29 cellular contexts compared by ENCODE assay signal in the genomic region with DNA sequence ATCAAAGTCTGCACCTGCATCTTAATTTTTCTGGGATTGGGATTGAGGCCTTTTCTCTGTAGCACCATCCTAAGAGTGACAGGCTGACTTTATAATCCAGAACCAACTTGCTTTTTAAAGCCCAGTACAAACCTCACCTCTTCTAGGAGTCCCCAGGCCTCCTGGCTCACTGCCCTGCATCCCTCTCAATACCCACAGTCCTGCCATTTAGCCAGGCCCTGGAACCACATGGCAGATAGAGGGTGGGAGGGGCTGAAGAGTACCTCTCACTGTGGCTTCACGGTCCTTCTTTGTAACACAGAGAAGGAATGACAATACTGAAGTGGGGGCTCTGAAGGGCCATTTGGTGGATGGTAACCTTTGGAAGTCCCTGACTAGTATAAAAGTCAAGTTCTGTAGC.
"Had no signal": no experiment of that assay in that cellular context is flagged by ENCODE, and none has a peak within 500 bp of the region (broad histone marks: within the 10 kb centered on the region; RNA-seq: fewer than 3 reads in every experiment).

No MANE protein-coding gene starts in this region.

- H3K27me3 ChIP-seq: heart left ventricle, ovary, sigmoid colon, uterus had no signal

- H3K36me3 ChIP-seq: ovary, sigmoid colon, uterus had no signal

- H3K9me3 ChIP-seq: heart left ventricle, ovary, sigmoid colon, uterus had no signal

- H3K4me3 ChIP-seq: heart left ventricle, ovary, sigmoid colon, uterus had no signal

- ATAC-seq: activated CD4-positive, CD25-positive, alpha-beta regulatory T cell treated with anti-CD3 and anti-CD28 coated beads, Interleukin-2, amount 50 U/mL, for 24 hours; activated naive CD8-positive, alpha-beta T cell treated with anti-CD3 and anti-CD28 coated beads, Interleukin-2, amount 50 U/mL, for 24 hours; heart left ventricle; left colon; stimulated activated memory B cell treated with anti-CD40 and anti-IgM and Interleukin-4, amounts not matched to agents 10 μg/mL and 1 μg/mL and 100 μg/mL, for 72 hours; stimulated activated naive CD8-positive, alpha-beta T cell treated with anti-CD3 and anti-CD28 coated beads, Interleukin-15, amount 100 ng/mL, for 72 hours had no signal

- H3K27ac ChIP-seq: heart left ventricle, ovary, uterus, VCaP had no signal

- H3K4me1 ChIP-seq: uterus had no signal

- DNase-seq: activated CD4-positive, alpha-beta memory T cell treated with anti-CD3 and anti-CD28 coated beads for 36 hours; activated CD4-positive, alpha-beta T cell treated with anti-CD3 and anti-CD28 coated beads, Interleukin-2, amount 10 ng/mL, durations not matched to agents 24 days and 14 days; activated CD8-positive, alpha-beta memory T cell treated with anti-CD3 and anti-CD28 coated beads, Interleukin-2, amount 50 U/mL, for 4 hours; activated effector memory CD4-positive, alpha-beta T cell treated with anti-CD3 and anti-CD28 coated beads, Interleukin-2, amount 50 U/mL, for 16 hours; activated naive CD4-positive, alpha-beta T cell treated with anti-CD3 and anti-CD28 coated beads, Interleukin-2, amount 10 ng/mL, durations not matched to agents 7 days and 5 days; activated naive CD8-positive, alpha-beta T cell treated with anti-CD3 and anti-CD28 coated beads, Interleukin-2, amount 50 U/mL, for 24 hours; activated T-cell treated with anti-CD3 and anti-CD28 coated beads, Interleukin-2, amount 50 U/mL, for 1 hour; amygdala; caudate nucleus; cortex of kidney; heart left ventricle; hypothalamus; immature natural killer cell; kidney; left colon; mammary epithelial cell; naive B cell; ovary; retina; sigmoid colon; small intestine; stimulated activated CD4-positive, alpha-beta T cell treated with anti-CD3 and anti-CD28 coated beads, Interleukin-1b, Interleukin-23, amount 100 ng/mL, for 48 hours; stimulated activated CD4-positive, alpha-beta T cell treated with anti-CD3 and anti-CD28 coated beads, Interleukin-4, amount 100 ng/mL, for 4 hours; stimulated activated CD8-positive, alpha-beta memory T cell treated with anti-CD3 and anti-CD28 coated beads, Interleukin-4, amount 100 ng/mL, for 48 hours; stimulated activated naive CD8-positive, alpha-beta T cell treated with anti-CD3 and anti-CD28 coated beads, Interleukin-15, amount 100 ng/mL, for 72 hours; uterus had no signal
